ENCODE assay signal across 9 cellular contexts in genomic region chr5:42250-42649, GRCh38. TPM values are rescaled to one million over a fixed set of nuclear protein-coding genes. Genes with fewer than 3 reads are reported as not detected.
A peak's percentile ranks its signal among the peaks of the same experiment; 100 is the strongest.
DNase-seq lines count a peak whose midpoint lies in the region; ATAC-seq and TF ChIP-seq lines count a peak whose summit lies in the region.
"Had no signal": no experiment of that assay in that cellular context is flagged by ENCODE, and none has a peak within 500 bp of the region (broad histone marks: within the 10 kb centered on the region; RNA-seq: fewer than 3 reads in every experiment).

No MANE protein-coding gene starts in this region.

- ATAC-seq in PC-3 = peak; percentile 84
- ATAC-seq in GM18505 (IDR thresholded peaks at IDR 0.05; ENCODE audit: unreplicated experiment) = no peak

- no peaks in the 10 kb centered on the region for H3K4me1 Mint-ChIP-seq in neural progenitor cell

- H3K36me3 ChIP-seq in GM06990 (ENCODE audit: control insufficient read depth, insufficient read depth, low read length) (no peaks in the 10 kb centered on the region), PC-3 (ENCODE audit: low read depth, low read length) (no peaks in the 10 kb centered on the region), neural progenitor cell (no peaks in the 10 kb centered on the region)

- no peak overlapping the region for H3K9ac ChIP-seq in PC-3 (ENCODE audit: low read length)
- H3K9ac ChIP-seq in neural progenitor cell = no peak overlapping the region

- H3K9me2 ChIP-seq in PC-3 (replicated peaks; ENCODE audit: low read length) = no peaks in the 10 kb centered on the region

- H2AFZ ChIP-seq in PC-3 (ENCODE audit: low read length) (no peak overlapping the region), neural progenitor cell (replicated peaks) (no peak overlapping the region)

- H3K4me1 ChIP-seq in PC-3 (ENCODE audit: insufficient read depth, low read length) (peaks cover 4% of the 10 kb centered on the region), neural progenitor cell (no peaks in the 10 kb centered on the region)

- H3K4me2 ChIP-seq in PC-3 (ENCODE audit: low read length) (no peak overlapping the region), neural progenitor cell (no peak overlapping the region)

- H4K20me1 ChIP-seq in PC-3 (ENCODE audit: low read length) (no peaks in the 10 kb centered on the region), neural progenitor cell (ENCODE audit: low read depth) (no peaks in the 10 kb centered on the region)

- H3K27me3 ChIP-seq in GM06990 (replicated peaks; ENCODE audit: control insufficient read depth, insufficient read depth, low read length) (no peaks in the 10 kb centered on the region), PC-3 (ENCODE audit: low read length) (peaks cover 6% of the 10 kb centered on the region; the same call in 1 of the 2 replicates), neural progenitor cell (peaks cover 69% of the 10 kb centered on the region)

- CTCF ChIA-PET in PC-3 (lab: Charles Lee) = no interaction called here

- H3K27ac ChIP-seq in PC-3 (ENCODE audit: low read length) = no peak overlapping the region
- no peak overlapping the region for H3K27ac ChIP-seq in neural progenitor cell

- TF ChIP-seq CTCF in GM06990 (IDR thresholded peaks at IDR 0.05; ENCODE audit: insufficient read depth, low read length, poor library complexity, severe bottlenecking) = peak; percentile 38
- TF ChIP-seq CTCF in PC-3 (conservative IDR thresholded peaks at IDR 0.05; ENCODE audit: low read depth, low read length) = peak; percentile 77
- peak; percentile 61 for TF ChIP-seq CTCF in epithelial cell of proximal tubule (conservative IDR thresholded peaks at IDR 0.05; ENCODE audit: low read depth, low read length)
- peak; percentile 78 for TF ChIP-seq CTCF in neural progenitor cell (IDR thresholded peaks at IDR 0.05)

- no peaks in the 10 kb centered on the region for H3K9me3 Mint-ChIP-seq in neural progenitor cell

- no peaks in the 10 kb centered on the region for H3K36me3 Mint-ChIP-seq in neural progenitor cell

- DNase-seq in GM06990 (ENCODE audit: extremely low read depth, insufficient read length) (no peak), PC-3 (peak; percentile 66), epithelial cell of proximal tubule (ENCODE audit: low read depth) (no peak), neural progenitor cell (ENCODE audit: low spot score) (peak; percentile 68), NCI-H2029 (lab: John Stamatoyannopoulos, UW) (no peak), SKM-1 treated with dmso at 0.1 percent for 144 hours (lab: John Stamatoyannopoulos, UW; ENCODE audit: unreplicated experiment) (no peak), NCI-H524 (lab: John Stamatoyannopoulos, UW) (no peak)
- DNase-seq: hypothalamus had no signal

- no peak for TF ChIP-seq POLR2A in GM18505 (IDR thresholded peaks at IDR 0.05; ENCODE audit: borderline replicate concordance, extremely low read depth, insufficient read depth, insufficient read length)

- no peaks in the 10 kb centered on the region for H3K79me2 ChIP-seq in PC-3 (ENCODE audit: low read length)
- H3K79me2 ChIP-seq in neural progenitor cell (ENCODE audit: low read depth) = no peaks in the 10 kb centered on the region

- H3K9me3 ChIP-seq in PC-3 (ENCODE audit: low read length) (no peaks in the 10 kb centered on the region), neural progenitor cell (ENCODE audit: low read depth) (no peaks in the 10 kb centered on the region)

- no peak overlapping the region for H3K4me3 Mint-ChIP-seq in neural progenitor cell

- intact Hi-C loops in PC-3 (cut with micrococcal nuclease) = no loop called here

- no peak overlapping the region for H3K4me3 ChIP-seq in GM06990 (replicated peaks; ENCODE audit: low read depth, low read length)
- H3K4me3 ChIP-seq in PC-3 (ENCODE audit: low read length) = no peak overlapping the region
- no peak overlapping the region for H3K4me3 ChIP-seq in epithelial cell of proximal tubule (ENCODE audit: low read depth, low read length)
- no peak overlapping the region for H3K4me3 ChIP-seq in neural progenitor cell

- POLR2A ChIA-PET in PC-3 (lab: Charles Lee; ENCODE audit: unreplicated experiment) = no interaction called here

- no peaks in the 10 kb centered on the region for H3K27me3 Mint-ChIP-seq in neural progenitor cell (ENCODE audit: insufficient read depth, low read depth)

- no peak overlapping the region for H3K27ac Mint-ChIP-seq in neural progenitor cell

- H3F3A ChIP-seq in PC-3 (ENCODE audit: low read length, unreplicated experiment) (no peaks in the 10 kb centered on the region), neural progenitor cell (ENCODE audit: low read depth) (peaks cover 3% of the 10 kb centered on the region)

- no TSS peak for BruUV-seq in PC-3 (replicated peaks; lab: Mats Ljungman, UMichigan)

RNA-seq across cellular contexts. Expression of gene PLEKHG4B, which starts 49.7 kb away (rescaled TPM):
- total RNA-seq in PC-3 (2014; rRNA removed) = 1.2 and 1.4 TPM in 2 replicates
- 3.5 and 4.3 TPM in 2 replicates for total RNA-seq in epithelial cell of proximal tubule
- total RNA-seq in neural progenitor cell (ENCODE audit: low replicate concordance) = 28.8 and 63.1 TPM in 2 replicates

Comparison
In these comparisons a context has a peak if more than half of its experiments do, and no peak if none do; other contexts are left out.
1. DNase-seq: peak in PC-3 (single experiment) and neural progenitor cell (single experiment); none in GM06990 (single experiment), epithelial cell of proximal tubule (single experiment), NCI-H2029 (single experiment), SKM-1 treated with dmso at 0.1 percent for 144 hours (single experiment) and NCI-H524 (0 of 2).
2. Peak in every context shown above with its lines, with median percentiles within 50 percentile points of each other: CTCF ChIP-seq.